24 cellular contexts compared by ENCODE assay signal in genomic region chr5:123527190-123527589, GRCh38. TPM values are rescaled to one million over a fixed set of nuclear protein-coding genes. Genes with fewer than 3 reads are reported as not detected.
DNase-seq lines count a peak whose midpoint lies in the region; ATAC-seq, FAIRE-seq and TF ChIP-seq lines count a peak whose summit lies in the region.
"Had no signal": no experiment of that assay in that cellular context is flagged by ENCODE, and none has a peak within 500 bp of the region (broad histone marks: within the 10 kb centered on the region; RNA-seq: fewer than 3 reads in every experiment).

No MANE protein-coding gene starts in this region.

- no peak for TF ChIP-seq CTCF in colonic mucosa (IDR thresholded peaks at IDR 0.05)

- DNase-seq in colonic mucosa (no peak), MV-4-11 (lab: John Stamatoyannopoulos, UW) (no peak), erythroblast (lab: John Stamatoyannopoulos, UW) (no peak)
- DNase-seq: activated CD4-positive, alpha-beta T cell treated with anti-CD3 and anti-CD28 coated beads, Interleukin-2, amount 50 U/mL, for 4 hours; activated naive CD4-positive, alpha-beta T cell treated with anti-CD3 and anti-CD28 coated beads for 36 hours; activated T-cell treated with anti-CD3 and anti-CD28 coated beads for 4 hours; cerebellar nuclear complex; effector memory CD8-positive, alpha-beta T cell; heart right ventricle; NCI-H526; occipital lobe; OCI-M1; retina; SHP77; stimulated activated CD8-positive, alpha-beta memory T cell treated with anti-CD3 and anti-CD28 coated beads, Interleukin-4, amount 100 ng/mL, for 48 hours; substantia nigra; T-helper 1 cell had no signal

- peak overlapping the region; percentile 45 for H3K27ac ChIP-seq in colonic mucosa
- H3K27ac ChIP-seq: ascending aorta had no signal

- no peaks in the 10 kb centered on the region for H3K36me3 ChIP-seq in colonic mucosa
- H3K36me3 ChIP-seq: ascending aorta, heart right ventricle had no signal

- peaks cover 21% of the 10 kb centered on the region for H3K4me1 ChIP-seq in colonic mucosa

- no peaks in the 10 kb centered on the region for H3K27me3 ChIP-seq in colonic mucosa
- H3K27me3 ChIP-seq: ascending aorta, heart right ventricle had no signal

- FAIRE-seq in G401.6 (lab: Jason Lieb, UNC): peak; percentile 25
- FAIRE-seq: urothelium cell line had no signal

- no peak overlapping the region for H3K4me3 ChIP-seq in colonic mucosa
- H3K4me3 ChIP-seq: ascending aorta, heart right ventricle had no signal

- intact Hi-C loops in colonic mucosa (cut with DNase I): no loop called here

- no peaks in the 10 kb centered on the region for H3K9me3 ChIP-seq in colonic mucosa
- H3K9me3 ChIP-seq: ascending aorta, heart right ventricle had no signal

- peak; percentile 71 for ATAC-seq in GM19455 (IDR thresholded peaks at IDR 0.05; ENCODE audit: unreplicated experiment)
- peak; percentile 76 for ATAC-seq in HG02798 (IDR thresholded peaks at IDR 0.05; ENCODE audit: poor library complexity, unreplicated experiment)
- no peak for ATAC-seq in HG02938 (IDR thresholded peaks at IDR 0.05; ENCODE audit: unreplicated experiment)
- no peak for ATAC-seq in GM21360 (IDR thresholded peaks at IDR 0.05; ENCODE audit: unreplicated experiment)
- ATAC-seq: effector memory CD8-positive, alpha-beta T cell; heart right ventricle had no signal

- no peak overlapping the region for H3K9ac ChIP-seq in colonic mucosa (ENCODE audit: low read depth in 2 of 2, low read length in 2 of 2)

- no peak for TF ChIP-seq POLR2A in erythroblast (IDR thresholded peaks at IDR 0.05; ENCODE audit: low read length)

RNA-seq across cellular contexts. Expression of gene CSNK1G3, which starts 15.2 kb away (rescaled TPM):
- total RNA-seq in colonic mucosa: 10 to 100 TPM; 55.5 to 78.3 TPM

Comparison
In these comparisons a context has a peak if more than half of its experiments do, and no peak if none do; other contexts are left out.
1. ATAC-seq: peak in GM19455 (single experiment) and HG02798 (single experiment); none in HG02938 (single experiment) and GM21360 (single experiment).